16 cellular contexts compared by ENCODE assay signal in the genomic region with DNA sequence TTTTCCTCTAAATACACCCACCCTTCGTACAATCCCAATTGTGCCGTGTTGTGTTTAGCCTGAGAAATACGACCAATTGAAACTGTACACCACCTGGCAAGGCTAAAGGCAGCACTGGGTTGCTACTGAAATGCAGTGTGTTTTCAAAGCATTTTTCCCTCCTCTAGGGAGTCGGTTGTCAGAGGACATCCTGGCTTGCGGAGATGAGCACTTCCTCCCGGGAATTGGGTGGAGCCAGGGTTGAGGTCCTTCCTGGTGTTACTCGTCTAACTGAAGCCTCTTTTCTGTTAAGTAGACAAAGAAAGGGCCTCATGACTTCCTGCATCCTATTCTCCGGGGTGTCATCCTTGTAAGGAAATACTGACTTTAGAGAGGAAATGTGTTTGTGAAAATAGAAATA.
DNase-seq lines count a peak whose midpoint lies in the region; ATAC-seq, FAIRE-seq and TF ChIP-seq lines count a peak whose summit lies in the region.
"Had no signal": no experiment of that assay in that cellular context is flagged by ENCODE, and none has a peak within 500 bp of the region (broad histone marks: within the 10 kb centered on the region; RNA-seq: fewer than 3 reads in every experiment).

No MANE protein-coding gene starts in this region.

- intact Hi-C loops in MCF 10A (cut with micrococcal nuclease), result no loop called here

- peak; percentile 2 for DNase-seq in DMS153 treated with DMSO at 0.1 percent for 48 hours (lab: John Stamatoyannopoulos, UW; ENCODE audit: unreplicated experiment)
- DNase-seq in SK-MEL-5 (ENCODE audit: low read depth, low spot score), result peak; percentile 33
- DNase-seq in fibroblast of the aortic adventitia (ENCODE audit: low read depth), result peak; percentile 13
- DNase-seq in osteocyte (ENCODE audit: extremely low spot score, unreplicated experiment), result no peak
- no peak for DNase-seq in HuH-7 (ENCODE audit: low spot score)
- DNase-seq in frontal cortex (ENCODE audit: low spot score in 2 of 2), result no peak
- no peak for DNase-seq in MCF 10A (ENCODE audit: unreplicated experiment)
- DNase-seq: CD4-positive, alpha-beta memory T cell; islet precursor cell; NCI-H526 treated with DMSO at 0.1 percent for 48 hours; occipital lobe had no signal

- CTCF ChIA-PET in MCF 10A (lab: Yijun Ruan, JAX), result no interaction called here

- no peak for ATAC-seq in HG02970 (IDR thresholded peaks at IDR 0.05; ENCODE audit: low FRiP score, unreplicated experiment)
- ATAC-seq: body of pancreas had no signal

- no peak overlapping the region for H3K4me3 ChIP-seq in fibroblast of the aortic adventitia (ENCODE audit: low read depth, low read length)
- H3K4me3 ChIP-seq: body of pancreas, SJCRH30 had no signal

- in situ Hi-C loops in SK-MEL-5 (cut with HindIII; ENCODE audit: low pct_unique_long_range_greater_than_20kb, low sequenced_read_pairs), result no loop called here

- no peak overlapping the region for H3K4me3 Mint-ChIP-seq in osteocyte (ENCODE audit: unreplicated experiment)
- no peak overlapping the region for H3K4me3 Mint-ChIP-seq in MCF 10A (ENCODE audit: unreplicated experiment)
- H3K4me3 Mint-ChIP-seq: activated T-helper 1 cell treated with anti-CD3 and anti-CD28 coated beads, Interleukin-12 subunit alpha, Interleukin-12 subunit beta, Interleukin-2, Interleukin-4 antibody, amounts not matched to agents 30 ng/mL and 10 ng/mL and 1 ng/mL, durations not matched to agents 14 hours and 24 hours and 36 hours; CD4-positive, alpha-beta memory T cell; stimulated activated naive CD8-positive, alpha-beta T cell treated with anti-CD3 and anti-CD28 coated beads, Interleukin-15, Interleukin-2, amounts not matched to agents 100 ng/mL and 50 ng/mL, for 24 hours had no signal

- H3K36me3 Mint-ChIP-seq in osteocyte (ENCODE audit: unreplicated experiment) (no peaks in the 10 kb centered on the region), MCF 10A (ENCODE audit: insufficient read depth, unreplicated experiment) (no peaks in the 10 kb centered on the region)
- H3K36me3 Mint-ChIP-seq: CD4-positive, alpha-beta memory T cell had no signal

- H3K4me1 Mint-ChIP-seq in osteocyte (ENCODE audit: unreplicated experiment), result peaks cover 25% of the 10 kb centered on the region
- H3K4me1 Mint-ChIP-seq in MCF 10A (ENCODE audit: insufficient read depth, unreplicated experiment), result peaks cover 13% of the 10 kb centered on the region

- BruUV-seq in MCF 10A (replicated peaks; lab: Mats Ljungman, UMichigan), result no TSS peak

- no peak for TF ChIP-seq CTCF in fibroblast of the aortic adventitia (IDR thresholded peaks at IDR 0.05; ENCODE audit: insufficient read depth, low read length)
- no peak for TF ChIP-seq CTCF in osteocyte (IDR thresholded peaks at IDR 0.05)
- no peak for TF ChIP-seq CTCF in MCF 10A (IDR thresholded peaks at IDR 0.05; ENCODE audit: unreplicated experiment)

- peaks cover 22% of the 10 kb centered on the region for H3K27me3 Mint-ChIP-seq in osteocyte (ENCODE audit: unreplicated experiment)
- H3K27me3 Mint-ChIP-seq in MCF 10A (ENCODE audit: insufficient read depth, unreplicated experiment), result no peaks in the 10 kb centered on the region

- H3K9me3 Mint-ChIP-seq in osteocyte (ENCODE audit: unreplicated experiment) (no peaks in the 10 kb centered on the region), MCF 10A (ENCODE audit: unreplicated experiment) (no peaks in the 10 kb centered on the region)
- H3K9me3 Mint-ChIP-seq: activated T-helper 1 cell treated with anti-CD3 and anti-CD28 coated beads, Interleukin-12 subunit alpha, Interleukin-12 subunit beta, Interleukin-2, Interleukin-4 antibody, amounts not matched to agents 30 ng/mL and 10 ng/mL and 1 ng/mL, durations not matched to agents 14 hours and 24 hours and 36 hours; CD4-positive, alpha-beta memory T cell; stimulated activated naive CD8-positive, alpha-beta T cell treated with anti-CD3 and anti-CD28 coated beads, Interleukin-15, Interleukin-2, amounts not matched to agents 100 ng/mL and 50 ng/mL, for 24 hours had no signal

- no peak for FAIRE-seq in frontal cortex (lab: Jason Lieb, UNC)

- POLR2A ChIA-PET in MCF 10A (lab: Yijun Ruan, JAX), result no interaction called here

- peak overlapping the region; percentile 52 for H3K27ac Mint-ChIP-seq in osteocyte (ENCODE audit: unreplicated experiment)
- no peak overlapping the region for H3K27ac Mint-ChIP-seq in MCF 10A (ENCODE audit: low read depth, unreplicated experiment)
- H3K27ac Mint-ChIP-seq: activated T-helper 1 cell treated with anti-CD3 and anti-CD28 coated beads, Interleukin-12 subunit alpha, Interleukin-12 subunit beta, Interleukin-2, Interleukin-4 antibody, amounts not matched to agents 30 ng/mL and 10 ng/mL and 1 ng/mL, durations not matched to agents 14 hours and 24 hours and 36 hours; CD4-positive, alpha-beta memory T cell; stimulated activated naive CD8-positive, alpha-beta T cell treated with anti-CD3 and anti-CD28 coated beads, Interleukin-15, Interleukin-2, amounts not matched to agents 100 ng/mL and 50 ng/mL, for 24 hours had no signal

Comparison
In these comparisons a context has a peak if more than half of its experiments do, and no peak if none do; other contexts are left out.
1. DNase-seq: peak in DMS153 treated with DMSO at 0.1 percent for 48 hours (single experiment), SK-MEL-5 (single experiment) and fibroblast of the aortic adventitia (single experiment); none in osteocyte (single experiment), HuH-7 (single experiment), frontal cortex (0 of 2) and MCF 10A (single experiment).